In genomic region chr2:24410976-24411375, GRCh38 we compare ENCODE assay signal across 15 cellular contexts.
"Had no signal": no experiment of that assay in that cellular context is flagged by ENCODE, and none has a peak within 500 bp of the region (broad histone marks: within the 10 kb centered on the region; RNA-seq: fewer than 3 reads in every experiment).

No MANE protein-coding gene starts in this region.

- ATAC-seq: activated CD8-positive, alpha-beta memory T cell treated with anti-CD3 and anti-CD28 coated beads, Interleukin-2, amount 10 ng/mL, durations not matched to agents 7 days and 5 days; activated naive CD4-positive, alpha-beta T cell treated with anti-CD3 and anti-CD28 coated beads, Interleukin-2, amount 50 U/mL, for 72 hours; activated T-cell treated with anti-CD3 and anti-CD28 coated beads, Interleukin-2, amount 50 U/mL, for 4 hours; stimulated activated memory B cell treated with anti-CD40 and anti-IgM and Interleukin-4, amounts not matched to agents 10 μg/mL and 1 μg/mL and 100 μg/mL, for 72 hours had no signal

- H3K4me3 ChIP-seq: esophagus muscularis mucosa, smooth muscle cell, tibial artery, uterus had no signal

- H3K4me2 ChIP-seq: smooth muscle cell had no signal

- H3K27ac Mint-ChIP-seq: activated CD8-positive, alpha-beta memory T cell treated with anti-CD3 and anti-CD28 coated beads, Interleukin-2, amount 10 ng/mL, durations not matched to agents 7 days and 5 days; activated naive CD4-positive, alpha-beta T cell treated with anti-CD3 and anti-CD28 coated beads, Interleukin-2, amount 50 U/mL, for 72 hours; dendritic cell treated with granulocyte-macrophage colony-stimulating factor and Interleukin-4, amounts not matched to agents 40 ng/mL and 50 ng/mL, for 4 days; stimulated activated memory B cell treated with anti-CD40 and anti-IgM and Interleukin-4, amounts not matched to agents 10 μg/mL and 1 μg/mL and 100 μg/mL, for 72 hours had no signal

- DNase-seq: activated CD4-positive, alpha-beta T cell treated with anti-CD3 and anti-CD28 coated beads, Interleukin-2, amount 50 U/mL, for 48 hours; activated CD4-positive, CD25-positive, alpha-beta regulatory T cell treated with anti-CD3 and anti-CD28 coated beads, Interleukin-2, amount 50 U/mL, for 72 hours; activated CD8-positive, alpha-beta memory T cell treated with anti-CD3 and anti-CD28 coated beads, Interleukin-2, amount 10 ng/mL, durations not matched to agents 7 days and 5 days; activated effector memory CD4-positive, alpha-beta T cell treated with anti-CD3 and anti-CD28 coated beads, Interleukin-2, amount 50 U/mL, for 16 hours; activated T-cell treated with anti-CD3 and anti-CD28 coated beads, Interleukin-2, amount 50 U/mL, for 4 hours; amniotic stem cell; cerebellar nuclear complex; tibial artery; uterus had no signal

- H3K27me3 ChIP-seq: esophagus muscularis mucosa, uterus had no signal

- H3K27me3 Mint-ChIP-seq: brain had no signal

- H3K36me3 ChIP-seq: esophagus muscularis mucosa, tibial artery, uterus had no signal

- H3K4me3 Mint-ChIP-seq: activated CD8-positive, alpha-beta memory T cell treated with anti-CD3 and anti-CD28 coated beads, Interleukin-2, amount 10 ng/mL, durations not matched to agents 7 days and 5 days; activated T-cell treated with anti-CD3 and anti-CD28 coated beads, Interleukin-2, amount 50 U/mL, for 4 hours; dendritic cell treated with granulocyte-macrophage colony-stimulating factor and Interleukin-4, amounts not matched to agents 40 ng/mL and 50 ng/mL, for 4 days; stimulated activated memory B cell treated with anti-CD40 and anti-IgM and Interleukin-4, amounts not matched to agents 10 μg/mL and 1 μg/mL and 100 μg/mL, for 72 hours had no signal

- H3K9me3 ChIP-seq: esophagus muscularis mucosa, tibial artery, uterus had no signal

- H3K4me1 Mint-ChIP-seq: stimulated activated memory B cell treated with anti-CD40 and anti-IgM and Interleukin-4, amounts not matched to agents 10 μg/mL and 1 μg/mL and 100 μg/mL, for 72 hours had no signal

- H3K9me3 Mint-ChIP-seq: activated naive CD4-positive, alpha-beta T cell treated with anti-CD3 and anti-CD28 coated beads, Interleukin-2, amount 50 U/mL, for 72 hours; activated T-cell treated with anti-CD3 and anti-CD28 coated beads, Interleukin-2, amount 50 U/mL, for 4 hours; dendritic cell treated with granulocyte-macrophage colony-stimulating factor and Interleukin-4, amounts not matched to agents 40 ng/mL and 50 ng/mL, for 4 days; stimulated activated memory B cell treated with anti-CD40 and anti-IgM and Interleukin-4, amounts not matched to agents 10 μg/mL and 1 μg/mL and 100 μg/mL, for 72 hours had no signal

- H3K27ac ChIP-seq: esophagus muscularis mucosa, tibial artery, uterus had no signal

- H3K4me1 ChIP-seq: tibial artery, uterus had no signal

- H3K36me3 Mint-ChIP-seq: activated CD8-positive, alpha-beta memory T cell treated with anti-CD3 and anti-CD28 coated beads, Interleukin-2, amount 10 ng/mL, durations not matched to agents 7 days and 5 days; activated naive CD4-positive, alpha-beta T cell treated with anti-CD3 and anti-CD28 coated beads, Interleukin-2, amount 50 U/mL, for 72 hours; brain; stimulated activated memory B cell treated with anti-CD40 and anti-IgM and Interleukin-4, amounts not matched to agents 10 μg/mL and 1 μg/mL and 100 μg/mL, for 72 hours had no signal
